In genomic region chr14:73740921-73741326, GRCh38 we compare ENCODE assay signal across 8 cellular contexts. TPM values are rescaled to one million over a fixed set of nuclear protein-coding genes. Genes with fewer than 3 reads are reported as not detected.
DNase-seq lines count a peak whose midpoint lies in the region; ATAC-seq and TF ChIP-seq lines count a peak whose summit lies in the region.

No MANE protein-coding gene starts in this region.

- WGBS in esophagus, 2 donors = 13% methylated on average over 6 of the region's 6 CpGs

- CTCF ChIA-PET in OCI-LY7 (lab: Charles Lee; ENCODE audit: unreplicated experiment) = interaction anchor here (1.1 to 1.4 kb wide), 3 partner anchors 15 to 44 kb away, joined by 3 to 5 read pairs (median 3); no protein-coding TSS in a partner anchor

- peaks cover 58% of the 10 kb centered on the region for H3K36me3 ChIP-seq in OCI-LY7 (ENCODE audit: insufficient read depth, low read length)
- peaks cover 10 to 22% of the 10 kb centered on the region in 2 donors for H3K36me3 ChIP-seq in esophagus (ENCODE audit: control insufficient read depth in 2 of 2, insufficient read depth in 2 of 2, low read length in 1 of 2)

- H3K4me1 Mint-ChIP-seq in nephron progenitor cell = peaks cover 61% of the 10 kb centered on the region

- H3K4me3 Mint-ChIP-seq in nephron progenitor cell = peak overlapping the region; percentile 64

- H4K20me1 ChIP-seq in OCI-LY7 (ENCODE audit: insufficient read depth, low read length) = peaks cover 41% of the 10 kb centered on the region

- H3K9me3 Mint-ChIP-seq in nephron progenitor cell = no peaks in the 10 kb centered on the region

- H3K4me1 ChIP-seq in OCI-LY7 (ENCODE audit: insufficient read depth, low read length, poor library complexity, severe bottlenecking) (peaks cover 53% of the 10 kb centered on the region), esophagus (ENCODE audit: control insufficient read depth in 2 of 2, insufficient read depth in 2 of 2, low read length in 1 of 2) (peaks cover 40 to 68% of the 10 kb centered on the region in 2 donors)

- peak overlapping the region; percentile 70 for H3K27ac ChIP-seq in OCI-LY7 (ENCODE audit: low read depth, low read length, poor library complexity, severe bottlenecking)
- peak overlapping the region; percentile 98 for H3K27ac ChIP-seq in esophagus (ENCODE audit: low read depth in 2 of 2, low read length in 1 of 2)

- H3K27me3 ChIP-seq in esophagus (ENCODE audit: control insufficient read depth in 1 of 2, insufficient read depth in 2 of 2, low read length in 2 of 2) = no peaks in the 10 kb centered on the region

- H3K4me3 ChIP-seq in OCI-LY7 (ENCODE audit: low read depth, low read length, poor library complexity, severe bottlenecking) (no peak overlapping the region), esophagus (ENCODE audit: low read depth in 1 of 2, low read length in 2 of 2) (peak overlapping the region in 1 of 2 donors; percentile 19)

- BruUV-seq in OCI-LY7 (replicated peaks; lab: Mats Ljungman, UMichigan) = no TSS peak

- DNase-seq in DMS79 treated with DMSO at 0.1 percent for 48 hours (lab: John Stamatoyannopoulos, UW) = peak; percentile 69
- no peak for DNase-seq in OCI-LY7 (ENCODE audit: low spot score)
- peak; percentile 56 for DNase-seq in nephron progenitor cell
- DNase-seq in KG1 (lab: John Stamatoyannopoulos, UW) = no peak

- ATAC-seq in HG03196 (IDR thresholded peaks at IDR 0.05; ENCODE audit: unreplicated experiment) (no peak), HG03135 (IDR thresholded peaks at IDR 0.05; ENCODE audit: unreplicated experiment) (no peak), GM18870 (IDR thresholded peaks at IDR 0.05; ENCODE audit: unreplicated experiment) (no peak)

- peaks cover 10% of the 10 kb centered on the region for H3K36me3 Mint-ChIP-seq in nephron progenitor cell (ENCODE audit: low read depth)

- TF ChIP-seq CTCF in OCI-LY7 (conservative IDR thresholded peaks at IDR 0.05; ENCODE audit: low read length) (no peak), nephron progenitor cell (IDR thresholded peaks at IDR 0.05) (no peak)

- no peaks in the 10 kb centered on the region for H3K27me3 Mint-ChIP-seq in nephron progenitor cell (ENCODE audit: low read depth, poor library complexity)

- no peak overlapping the region for H2AFZ ChIP-seq in OCI-LY7 (ENCODE audit: low read length)

- intact Hi-C loops in OCI-LY7 (cut with micrococcal nuclease; ENCODE audit: unreplicated experiment) = loop anchor here (5.0 kb wide), 1 partner anchor 86 kb away; no protein-coding TSS in a partner anchor

- H3K27ac Mint-ChIP-seq in nephron progenitor cell = peak overlapping the region; percentile 96

- peak overlapping the region; percentile 89 for H3K4me2 ChIP-seq in OCI-LY7 (ENCODE audit: low read length)

- H3K79me2 ChIP-seq in OCI-LY7 (ENCODE audit: insufficient read depth, low read depth, low read length) = peaks cover 74% of the 10 kb centered on the region

- H3K9me2 ChIP-seq in OCI-LY7 (ENCODE audit: insufficient read depth, low read length) = no peaks in the 10 kb centered on the region

- H3K9me3 ChIP-seq in OCI-LY7 (ENCODE audit: low read length) (no peaks in the 10 kb centered on the region), esophagus (ENCODE audit: control insufficient read depth in 2 of 2, insufficient read depth in 1 of 2, low read depth in 1 of 2, low read length in 1 of 2) (no peaks in the 10 kb centered on the region)

- POLR2A ChIA-PET in OCI-LY7 (lab: Charles Lee) = interaction anchor here (0.8 to 4.0 kb wide), 8 partner anchors 12 to 43 kb away, joined by 3 to 17 read pairs (median 4); no protein-coding TSS in a partner anchor

RNA-seq across cellular contexts. Expression of gene PNMA1, which starts 26.7 kb away (rescaled TPM):
- total RNA-seq in OCI-LY7 (2014; rRNA removed; shearing (Covaris generic)) = 5.8 and 6.0 TPM in 2 replicates
- 14.5 and 14.6 TPM in 2 replicates for total RNA-seq in OCI-LY7 (2022)
- polyA plus RNA-seq in esophagus = 10 to 100 TPM; 12.7 to 13.2 TPM

Comparison
In these comparisons a context has a peak if more than half of its experiments do, and no peak if none do; other contexts are left out.
1. DNase-seq: peak in DMS79 treated with DMSO at 0.1 percent for 48 hours (single experiment) and nephron progenitor cell (single experiment); none in OCI-LY7 (single experiment) and KG1 (single experiment).